10 cellular contexts compared by ENCODE assay signal in genomic region chr6:40586369-40586768, GRCh38. TPM values are rescaled to one million over a fixed set of nuclear protein-coding genes. Genes with fewer than 3 reads are reported as not detected.
DNase-seq lines count a peak whose midpoint lies in the region; ATAC-seq and TF ChIP-seq lines count a peak whose summit lies in the region.
"Had no signal": no experiment of that assay in that cellular context is flagged by ENCODE, and none has a peak within 500 bp of the region (broad histone marks: within the 10 kb centered on the region; RNA-seq: fewer than 3 reads in every experiment).

No MANE protein-coding gene starts in this region.

- no peak overlapping the region for H3K9ac ChIP-seq in MM.1S (ENCODE audit: low read length)
- H3K9ac ChIP-seq: KMS-11 had no signal

- intact Hi-C loops in gastrocnemius medialis (cut with DNase I; ENCODE audit: low total_unique reads) = loop anchor here (2.0 to 10.0 kb wide), 4 partner anchors 169 to 604 kb away; no protein-coding TSS in a partner anchor

- peak overlapping the region; percentile 30 for H3K27ac Mint-ChIP-seq in endothelial cell (ENCODE audit: unreplicated experiment)

- no peaks in the 10 kb centered on the region for H3K36me3 Mint-ChIP-seq in endothelial cell (ENCODE audit: low read depth, unreplicated experiment)

- H3K4me3 ChIP-seq in MM.1S (ENCODE audit: low read length) = no peak overlapping the region
- H3K4me3 ChIP-seq in gastrocnemius medialis = peak overlapping the region; percentile 37 to 64 (median 54)

- H3K4me1 ChIP-seq in MM.1S (ENCODE audit: low read length) (no peaks in the 10 kb centered on the region), gastrocnemius medialis (peaks cover 4 to 10% of the 10 kb centered on the region in 2 donors)

- H4K20me1 ChIP-seq in MM.1S (ENCODE audit: insufficient read depth, low read length) = no peaks in the 10 kb centered on the region

- H3K36me3 ChIP-seq in MM.1S (replicated peaks; ENCODE audit: insufficient read depth, low read length) (no peaks in the 10 kb centered on the region), gastrocnemius medialis (no peaks in the 10 kb centered on the region)

- no peaks in the 10 kb centered on the region for H3K9me3 ChIP-seq in MM.1S (replicated peaks; ENCODE audit: insufficient read depth, low read length)
- no peaks in the 10 kb centered on the region for H3K9me3 ChIP-seq in gastrocnemius medialis

- no peaks in the 10 kb centered on the region for H3F3A ChIP-seq in MM.1S (ENCODE audit: insufficient read depth, low read length)

- DNase-seq in NCI-H345 (lab: John Stamatoyannopoulos, UW) (peak; percentile 39), NCI-H345 treated with DMSO at 0.1 percent for 48 hours (lab: John Stamatoyannopoulos, UW; ENCODE audit: unreplicated experiment) (no peak), MM.1S (no peak), endothelial cell (ENCODE audit: low spot score) (peak; percentile 14), gastrocnemius medialis (no peak), MV-4-11 (lab: John Stamatoyannopoulos, UW) (no peak)
- no peak for DNase-seq in stimulated activated CD4-positive, alpha-beta T cell treated with anti-CD3 and anti-CD28 coated beads, Interleukin-12 subunit alpha, Interleukin-12 subunit beta, amount 100 ng/mL, for 4 hours
- DNase-seq: small intestine had no signal

- H2AFZ ChIP-seq in MM.1S (ENCODE audit: low read length) = no peak overlapping the region

- H3K9me3 Mint-ChIP-seq in endothelial cell (ENCODE audit: unreplicated experiment) = no peaks in the 10 kb centered on the region

- ATAC-seq in gastrocnemius medialis = no peak
- no peak for ATAC-seq in HG03159 (IDR thresholded peaks at IDR 0.05; ENCODE audit: unreplicated experiment)

- H3K4me3 Mint-ChIP-seq in endothelial cell (ENCODE audit: unreplicated experiment) = peak overlapping the region; percentile 87

- H3K4me1 Mint-ChIP-seq in endothelial cell (ENCODE audit: unreplicated experiment) = peaks cover 31% of the 10 kb centered on the region

- no peaks in the 10 kb centered on the region for H3K9me2 ChIP-seq in MM.1S (replicated peaks; ENCODE audit: insufficient read depth, low read length)

- in situ Hi-C loops in gastrocnemius medialis (cut with MboI; ENCODE audit: low sequenced_read_pairs in 4 of 4) = loop anchor here in 3 of 4 donors (25.0 kb wide), 2 partner anchors 249 to 599 kb away; no protein-coding TSS in a partner anchor

- no peak for TF ChIP-seq CTCF in MM.1S (IDR thresholded peaks at IDR 0.05; ENCODE audit: low read length)
- no peak for TF ChIP-seq CTCF in endothelial cell (IDR thresholded peaks at IDR 0.05; ENCODE audit: unreplicated experiment)
- no peak for TF ChIP-seq CTCF in gastrocnemius medialis (IDR thresholded peaks at IDR 0.05 in 4 of 5, conservative IDR thresholded peaks at IDR 0.05 in 1 of 5)

- no peaks in the 10 kb centered on the region; the same call in 1 of the 2 replicates for H3K27me3 ChIP-seq in MM.1S (replicated peaks; ENCODE audit: insufficient read depth, low read length)
- peaks cover 0 to 4% (median 0%) of the 10 kb centered on the region in 3 donors for H3K27me3 ChIP-seq in gastrocnemius medialis

- H3K79me2 ChIP-seq in MM.1S (ENCODE audit: low read length) = no peaks in the 10 kb centered on the region

- H3K27ac ChIP-seq in MM.1S (ENCODE audit: low read length) = no peak overlapping the region
- H3K27ac ChIP-seq in gastrocnemius medialis = no peak overlapping the region
- H3K27ac ChIP-seq: KMS-11 had no signal

- peaks cover 11% of the 10 kb centered on the region for H3K27me3 Mint-ChIP-seq in endothelial cell (ENCODE audit: unreplicated experiment)

- TF ChIP-seq POLR2A in gastrocnemius medialis (IDR thresholded peaks at IDR 0.05) = no peak

- H3K4me2 ChIP-seq in MM.1S (ENCODE audit: low read depth, low read length) = peak overlapping the region; percentile 65; the same call in 1 of the 2 replicates
- H3K4me2 ChIP-seq: KMS-11 had no signal

RNA-seq across cellular contexts. Expression of gene LRFN2, which starts 0.8 kb away (rescaled TPM):
- 0.59 TPM for total RNA-seq in endothelial cell (ENCODE audit: unreplicated experiment)
- not detected for total RNA-seq in gastrocnemius medialis

Comparison
In these comparisons a context has a peak if more than half of its experiments do, and no peak if none do; other contexts are left out.
1. DNase-seq: peak in NCI-H345 (single experiment) and endothelial cell (single experiment); none in NCI-H345 treated with DMSO at 0.1 percent for 48 hours (single experiment), MM.1S (single experiment), gastrocnemius medialis (0 of 2), MV-4-11 (single experiment) and stimulated activated CD4-positive, alpha-beta T cell treated with anti-CD3 and anti-CD28 coated beads, Interleukin-12 subunit alpha, Interleukin-12 subunit beta, amount 100 ng/mL, for 4 hours (single experiment).